8 cellular contexts compared by ENCODE assay signal in the genomic region with DNA sequence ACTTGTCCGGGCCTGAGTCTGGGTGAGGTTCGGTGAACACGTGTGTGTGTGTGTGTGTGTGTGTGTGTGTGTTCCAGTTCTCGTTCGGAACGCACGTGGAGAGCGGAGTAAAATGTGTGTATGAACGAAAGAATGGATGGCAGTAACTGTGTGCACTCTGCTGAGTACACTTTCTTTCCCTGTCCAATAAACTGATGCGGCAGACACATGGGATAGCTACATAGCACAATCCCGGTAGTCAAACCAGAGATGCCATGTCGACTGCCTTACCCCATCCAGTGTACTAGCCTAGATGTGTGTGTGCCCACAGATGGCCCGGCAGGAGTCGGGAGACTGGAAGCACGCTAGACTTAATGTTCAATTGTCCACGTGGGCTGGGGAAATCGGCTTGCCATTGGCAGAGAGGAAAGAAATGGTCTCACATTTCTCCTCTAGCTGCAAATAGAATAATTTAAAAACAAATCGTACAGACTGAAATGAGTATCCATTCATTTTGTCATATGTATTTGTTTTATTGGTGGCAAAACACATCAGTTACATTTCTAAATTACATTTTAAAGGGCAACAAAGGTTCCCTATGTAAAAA. TPM values are rescaled to one million over a fixed set of nuclear protein-coding genes. Genes with fewer than 3 reads are reported as not detected.
DNase-seq lines count a peak whose midpoint lies in the region; ATAC-seq and TF ChIP-seq lines count a peak whose summit lies in the region.

No MANE protein-coding gene starts in this region.

- no peak overlapping the region for H3K27ac ChIP-seq in HUES6 (ENCODE audit: low read depth, low read length)
- peak overlapping the region in 11 of 12 donors; percentile 92 to 99 (median 97) for H3K27ac ChIP-seq in heart left ventricle
- H3K27ac ChIP-seq in parathyroid adenoma: peak overlapping the region; percentile 80

- H3K9me3 ChIP-seq in HUES6 (ENCODE audit: control insufficient read depth, insufficient read depth, low read depth, low read length) (no peaks in the 10 kb centered on the region), heart left ventricle (no peaks in the 10 kb centered on the region), parathyroid adenoma (ENCODE audit: control insufficient read depth, low read length) (no peaks in the 10 kb centered on the region)

- peak overlapping the region; percentile 92 for H3K4me2 ChIP-seq in parathyroid adenoma (ENCODE audit: low read length)

- no peaks in the 10 kb centered on the region for H3K36me3 ChIP-seq in HUES6 (ENCODE audit: control insufficient read depth, insufficient read depth, low read length)
- H3K36me3 ChIP-seq in heart left ventricle: no peaks in the 10 kb centered on the region
- no peaks in the 10 kb centered on the region for H3K36me3 ChIP-seq in parathyroid adenoma (ENCODE audit: control insufficient read depth, insufficient read depth, low read length)

- intact Hi-C loops in heart left ventricle (cut with DNase I): loop anchor here in 6 of 10 donors (2.0 to 10.0 kb wide), 4 partner anchors 46 to 362 kb away; a partner anchor contains a TSS

- H3K9ac ChIP-seq in HUES6 (ENCODE audit: low read length) (peak overlapping the region; percentile 85), parathyroid adenoma (no peak overlapping the region)

- H3K4me1 ChIP-seq in HUES6 (ENCODE audit: control insufficient read depth, insufficient read depth, low read length): peaks cover 40% of the 10 kb centered on the region
- H3K4me1 ChIP-seq in heart left ventricle: peaks cover 0 to 39% (median 27%) of the 10 kb centered on the region in 12 donors
- no peaks in the 10 kb centered on the region for H3K4me1 ChIP-seq in parathyroid adenoma

- WGBS in heart left ventricle, 4 donors: 1% methylated on average over 18 of the region's 18 CpGs

- no peak for TF ChIP-seq CTCF in heart left ventricle (IDR thresholded peaks at IDR 0.05)
- no peak for TF ChIP-seq CTCF in parathyroid adenoma (IDR thresholded peaks at IDR 0.05)

- H2AFZ ChIP-seq in parathyroid adenoma: peak overlapping the region; percentile 93

- H3K79me2 ChIP-seq in parathyroid adenoma: peaks cover 8% of the 10 kb centered on the region

- DNase-seq in G401 (ENCODE audit: low spot score) (peak; percentile 50), NOMO-1 treated with dmso at 0.1 percent for 144 hours (lab: John Stamatoyannopoulos, UW; ENCODE audit: unreplicated experiment) (peak; percentile 75), amygdala (lab: John Stamatoyannopoulos, UW) (peak in 33 of 56 donors; percentile 2 to 78 (median 48)), heart left ventricle (peak in 4 of 5 donors; percentile 54 to 73 (median 70))
- DNase-seq in activated effector memory CD4-positive, alpha-beta T cell treated with anti-CD3 and anti-CD28 coated beads, Interleukin-2, amount 50 U/mL, for 16 hours: no peak

- ATAC-seq in GM21529 (IDR thresholded peaks at IDR 0.05; ENCODE audit: unreplicated experiment) (peak; percentile 4), heart left ventricle (peak; percentile 28 to 53 (median 46))

- no peak for TF ChIP-seq POLR2A in heart left ventricle (IDR thresholded peaks at IDR 0.05)

- in situ Hi-C loops in G401 (cut with HindIII; ENCODE audit: low sequenced_read_pairs): no loop called here

- H3K27me3 ChIP-seq in HUES6 (ENCODE audit: control insufficient read depth, insufficient read depth, low read length): no peaks in the 10 kb centered on the region
- H3K27me3 ChIP-seq in heart left ventricle: no peaks in the 10 kb centered on the region
- H3K27me3 ChIP-seq in parathyroid adenoma (ENCODE audit: control insufficient read depth, insufficient read depth, low read length): no peaks in the 10 kb centered on the region

- H3K4me3 ChIP-seq in HUES6 (ENCODE audit: low read depth, low read length) (peak overlapping the region; percentile 90), heart left ventricle (peak overlapping the region; percentile 27 to 93 (median 77)), parathyroid adenoma (ENCODE audit: low read depth, low read length) (peak overlapping the region; percentile 67)

RNA-seq across cellular contexts. Expression of a gene that starts 0.6 kb away (rescaled TPM):
- total RNA-seq in G401 (2014; rRNA removed; shearing (Covaris generic)): 5.8 and 15.7 TPM in 2 replicates
- total RNA-seq in heart left ventricle: 100 to 1,000 TPM in 1 of 9 donors, 10 to 100 TPM in 8; 61.7 to 106 (median 66.3) TPM
- polyA plus RNA-seq in heart left ventricle: 10 to 100 TPM; 31.5 to 43.2 TPM
